Comparison of ENCODE assay signal across 6 cellular contexts in the genomic region with DNA sequence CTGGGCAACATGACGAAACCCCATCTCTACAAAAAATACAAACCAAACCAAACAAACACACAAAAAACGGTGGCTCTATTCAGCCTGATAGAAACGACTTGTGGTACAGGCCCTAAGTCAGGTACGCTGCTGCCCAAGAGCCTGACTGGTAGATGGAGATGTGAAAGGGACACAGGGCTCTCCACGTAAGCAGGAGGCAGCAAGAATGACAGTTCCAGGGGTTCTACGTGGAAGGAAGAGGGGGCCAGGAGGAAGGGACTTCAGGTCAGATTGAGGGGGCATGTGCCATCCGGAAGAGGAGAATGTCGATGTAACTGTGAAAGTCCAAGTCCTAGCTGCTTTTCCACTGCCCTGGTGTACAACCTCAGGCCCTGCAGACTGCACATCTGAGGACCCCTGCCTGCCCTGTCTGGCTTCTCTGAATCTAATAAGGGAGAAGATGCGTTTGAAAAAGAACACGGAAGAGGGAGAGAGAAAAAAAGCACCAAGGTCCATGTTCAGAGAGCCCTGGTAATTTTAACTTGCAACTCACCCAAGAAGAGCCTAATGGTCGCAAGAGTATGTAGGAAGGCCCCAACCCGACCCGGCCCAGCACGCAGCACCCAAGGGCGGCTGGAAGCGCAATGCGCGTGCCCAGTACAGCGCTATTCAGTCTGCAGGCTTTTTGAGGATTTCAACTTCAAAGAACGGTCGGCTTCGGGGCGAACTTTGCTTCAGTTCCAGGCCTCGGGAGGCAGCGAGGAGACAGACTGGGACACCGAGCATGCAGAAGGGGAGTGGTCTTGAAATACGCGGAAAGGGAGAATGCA. TPM values are rescaled to one million over a fixed set of nuclear protein-coding genes. Genes with fewer than 3 reads are reported as not detected.
DNase-seq lines count a peak whose midpoint lies in the region; ATAC-seq and TF ChIP-seq lines count a peak whose summit lies in the region.

No MANE protein-coding gene starts in this region.

- no peak for DNase-seq in activated CD4-positive, alpha-beta T cell treated with anti-CD3 and anti-CD28 coated beads, Interleukin-2, amount 10 ng/mL, durations not matched to agents 7 days and 5 days
- no peak for DNase-seq in activated CD4-positive, alpha-beta T cell treated with anti-CD3 and anti-CD28 coated beads for 48 hours
- DNase-seq in ascending aorta (ENCODE audit: low spot score in 2 of 2) = no peak
- no peak for DNase-seq in naive B cell
- DNase-seq in NCI-H1436 (lab: John Stamatoyannopoulos, UW) = no peak

- H3K36me3 Mint-ChIP-seq in activated CD4-positive, alpha-beta T cell treated with anti-CD3 and anti-CD28 coated beads, Interleukin-2, amount 10 ng/mL, durations not matched to agents 7 days and 5 days (ENCODE audit: low read depth) = peaks cover 36% of the 10 kb centered on the region
- H3K36me3 Mint-ChIP-seq in naive B cell = no peaks in the 10 kb centered on the region

- H3K27me3 ChIP-seq in ascending aorta = no peaks in the 10 kb centered on the region

- peak overlapping the region; percentile 90 to 99 for H3K27ac ChIP-seq in ascending aorta

- TF ChIP-seq CTCF in ascending aorta (IDR thresholded peaks at IDR 0.05) = no peak

- ATAC-seq in naive B cell (ENCODE audit: low read depth in 2 of 2) (peak; percentile 16 to 17), GM19351 (IDR thresholded peaks at IDR 0.05; ENCODE audit: unreplicated experiment) (no peak)

- peak overlapping the region; percentile 99 for H3K27ac Mint-ChIP-seq in activated CD4-positive, alpha-beta T cell treated with anti-CD3 and anti-CD28 coated beads, Interleukin-2, amount 10 ng/mL, durations not matched to agents 7 days and 5 days
- H3K27ac Mint-ChIP-seq in naive B cell = peak overlapping the region; percentile 99 to 100 (median 100)

- no peaks in the 10 kb centered on the region for H3K9me3 ChIP-seq in ascending aorta

- H3K36me3 ChIP-seq in ascending aorta = no peaks in the 10 kb centered on the region

- CTCF ChIA-PET in activated CD4-positive, alpha-beta T cell treated with anti-CD3 and anti-CD28 coated beads, Interleukin-2, amount 10 ng/mL, durations not matched to agents 7 days and 5 days (lab: Charles Lee) = interaction anchor here (0.7 to 6.0 kb wide), 12 partner anchors 8 to 439 kb away, joined by 3 to 57 read pairs (median 6); partner anchors contain the start of genes LTBP3, MAP3K11, MUS81 and PCNX3

- POLR2A ChIA-PET in activated CD4-positive, alpha-beta T cell treated with anti-CD3 and anti-CD28 coated beads, Interleukin-2, amount 10 ng/mL, durations not matched to agents 7 days and 5 days (lab: Charles Lee) = interaction anchor here (2.0 kb wide), 1 partner anchor 69 kb away, joined by 10 read pairs; no protein-coding TSS in a partner anchor

- H3K4me3 ChIP-seq in ascending aorta = peak overlapping the region; percentile 95 to 98

- no peaks in the 10 kb centered on the region for H3K27me3 Mint-ChIP-seq in activated CD4-positive, alpha-beta T cell treated with anti-CD3 and anti-CD28 coated beads, Interleukin-2, amount 10 ng/mL, durations not matched to agents 7 days and 5 days
- H3K27me3 Mint-ChIP-seq in naive B cell = no peaks in the 10 kb centered on the region

- intact Hi-C loops in ascending aorta (cut with DNase I) = no loop called here

- H3K4me3 Mint-ChIP-seq in activated CD4-positive, alpha-beta T cell treated with anti-CD3 and anti-CD28 coated beads, Interleukin-2, amount 10 ng/mL, durations not matched to agents 7 days and 5 days = peak overlapping the region; percentile 99
- H3K4me3 Mint-ChIP-seq in naive B cell = peak overlapping the region; percentile 96 to 99 (median 99)

- H3K9me3 Mint-ChIP-seq in activated CD4-positive, alpha-beta T cell treated with anti-CD3 and anti-CD28 coated beads, Interleukin-2, amount 10 ng/mL, durations not matched to agents 7 days and 5 days = no peaks in the 10 kb centered on the region
- no peaks in the 10 kb centered on the region for H3K9me3 Mint-ChIP-seq in naive B cell

- H3K4me1 ChIP-seq in ascending aorta = peaks cover 26 to 51% of the 10 kb centered on the region in 2 donors

- peaks cover 61% of the 10 kb centered on the region for H3K4me1 Mint-ChIP-seq in activated CD4-positive, alpha-beta T cell treated with anti-CD3 and anti-CD28 coated beads, Interleukin-2, amount 10 ng/mL, durations not matched to agents 7 days and 5 days
- peaks cover 59 to 74% (median 70%) of the 10 kb centered on the region in 3 donors for H3K4me1 Mint-ChIP-seq in naive B cell

RNA-seq across cellular contexts. Expression of gene ZNRD2, which starts 0.9 kb away (rescaled TPM):
- total RNA-seq in activated CD4-positive, alpha-beta T cell treated with anti-CD3 and anti-CD28 coated beads, Interleukin-2, amount 10 ng/mL, durations not matched to agents 7 days and 5 days = 10 to 100 TPM; 32.4 to 35.4 TPM
- 157 TPM for total RNA-seq in ascending aorta
- 10 to 100 TPM; 56.9 to 74.5 (median 69.8) TPM for polyA plus RNA-seq in naive B cell (ENCODE audit: low read depth in 6 of 6)

RNA-seq across cellular contexts. Expression of gene FAM89B, which starts 3.0 kb away (rescaled TPM):
- 10 to 100 TPM; 34.1 to 42.1 TPM for total RNA-seq in activated CD4-positive, alpha-beta T cell treated with anti-CD3 and anti-CD28 coated beads, Interleukin-2, amount 10 ng/mL, durations not matched to agents 7 days and 5 days
- 104 TPM for total RNA-seq in ascending aorta
- 10 to 100 TPM; 44.3 to 82.6 (median 61.8) TPM for polyA plus RNA-seq in naive B cell (ENCODE audit: low read depth in 6 of 6)

RNA-seq across cellular contexts. Expression of gene EHBP1L1, which starts 6.5 kb away (rescaled TPM):
- total RNA-seq in activated CD4-positive, alpha-beta T cell treated with anti-CD3 and anti-CD28 coated beads, Interleukin-2, amount 10 ng/mL, durations not matched to agents 7 days and 5 days = 10 to 100 TPM; 69.2 to 96.7 TPM
- total RNA-seq in ascending aorta = 418 TPM
- polyA plus RNA-seq in naive B cell (ENCODE audit: low read depth in 6 of 6) = 10 to 100 TPM in 4 of 6 donors, 1 to 10 TPM in 2; 5.5 to 18.3 (median 11.6) TPM

RNA-seq across cellular contexts. Expression of gene LTBP3, which starts 11.2 kb away (rescaled TPM):
- 10 to 100 TPM; 80.2 to 92.5 TPM for total RNA-seq in activated CD4-positive, alpha-beta T cell treated with anti-CD3 and anti-CD28 coated beads, Interleukin-2, amount 10 ng/mL, durations not matched to agents 7 days and 5 days
- 702 TPM for total RNA-seq in ascending aorta
- polyA plus RNA-seq in naive B cell (ENCODE audit: low read depth in 6 of 6) = 10 to 100 TPM; 12.5 to 40.5 (median 23.0) TPM

RNA-seq across cellular contexts. Expression of gene KCNK7, which starts 26.2 kb away (rescaled TPM):
- total RNA-seq in activated CD4-positive, alpha-beta T cell treated with anti-CD3 and anti-CD28 coated beads, Interleukin-2, amount 10 ng/mL, durations not matched to agents 7 days and 5 days = 1 to 10 TPM in 1 of 2 experiments, under 1 TPM in 1; 1.00 to 3.3 TPM
- not detected for total RNA-seq in ascending aorta
- polyA plus RNA-seq in naive B cell (ENCODE audit: low read depth in 6 of 6) = not detected
